8 cellular contexts compared by ENCODE assay signal in genomic region chr18:59357928-59358327, GRCh38. TPM values are rescaled to one million over a fixed set of nuclear protein-coding genes. Genes with fewer than 3 reads are reported as not detected.
DNase-seq lines count a peak whose midpoint lies in the region; ATAC-seq, FAIRE-seq and TF ChIP-seq lines count a peak whose summit lies in the region.

No MANE protein-coding gene starts in this region.

- peak overlapping the region; percentile 98 for H3K27ac Mint-ChIP-seq in astrocyte (ENCODE audit: unreplicated experiment)

- peak overlapping the region; percentile 91 for H3K4me2 ChIP-seq in astrocyte (ENCODE audit: low read length)

- no peaks in the 10 kb centered on the region for H3K27me3 ChIP-seq in astrocyte (ENCODE audit: insufficient read depth, low read length)

- H3K36me3 ChIP-seq in astrocyte (ENCODE audit: insufficient read depth, low read length) (peaks cover 26% of the 10 kb centered on the region), kidney (ENCODE audit: control insufficient read depth in 1 of 2, insufficient read depth in 2 of 2, low read length in 2 of 2) (peaks cover under 1 to 10% of the 10 kb centered on the region in 2 donors)

- H2AFZ ChIP-seq in astrocyte (ENCODE audit: low read depth, low read length): no peak overlapping the region

- H3K36me3 Mint-ChIP-seq in astrocyte (ENCODE audit: low read depth, unreplicated experiment): peaks cover 8% of the 10 kb centered on the region

- peaks cover 45% of the 10 kb centered on the region for H4K20me1 ChIP-seq in astrocyte (ENCODE audit: insufficient read depth, low read length)

- peak overlapping the region; percentile 98 for H3K4me3 Mint-ChIP-seq in astrocyte (ENCODE audit: unreplicated experiment)

- ATAC-seq in HG02840 (IDR thresholded peaks at IDR 0.05; ENCODE audit: low FRiP score, unreplicated experiment) (no peak), HG02763 (IDR thresholded peaks at IDR 0.05; ENCODE audit: unreplicated experiment) (no peak)

- H3K27me3 Mint-ChIP-seq in astrocyte (ENCODE audit: low read depth, unreplicated experiment): no peaks in the 10 kb centered on the region

- peaks cover 59% of the 10 kb centered on the region for H3K79me2 ChIP-seq in astrocyte (ENCODE audit: insufficient read depth, low read length)

- H3K4me1 Mint-ChIP-seq in astrocyte (ENCODE audit: low read depth, unreplicated experiment): peaks cover 19% of the 10 kb centered on the region

- no peak for TF ChIP-seq CTCF in astrocyte (IDR thresholded peaks at IDR 0.05; ENCODE audit: insufficient read depth, low read depth, low read length)
- no peak for TF ChIP-seq CTCF in kidney (IDR thresholded peaks at IDR 0.05; ENCODE audit: borderline replicate concordance, extremely low read depth, insufficient read depth)

- intact Hi-C loops in kidney (cut with DNase I): no loop called here

- H3K9ac ChIP-seq in astrocyte (ENCODE audit: low read length) (peak overlapping the region; percentile 100), kidney (ENCODE audit: low read length in 2 of 2) (peak overlapping the region in 1 of 2 donors; percentile 79)

- no peak for FAIRE-seq in astrocyte (lab: Jason Lieb, UNC)
- no peak for FAIRE-seq in kidney (lab: Jason Lieb, UNC)

- H3K27ac ChIP-seq in astrocyte (ENCODE audit: low read depth, low read length) (peak overlapping the region; percentile 98), kidney (ENCODE audit: low read depth in 2 of 2, low read length in 2 of 2) (peak overlapping the region in 1 of 2 donors; percentile 89)

- no peaks in the 10 kb centered on the region for H3K9me3 ChIP-seq in astrocyte (ENCODE audit: insufficient read depth, low read depth, low read length)
- H3K9me3 ChIP-seq in kidney (ENCODE audit: control insufficient read depth in 1 of 2, low read length in 2 of 2): no peaks in the 10 kb centered on the region

- no peaks in the 10 kb centered on the region for H3K9me3 Mint-ChIP-seq in astrocyte (ENCODE audit: unreplicated experiment)

- H3K4me1 ChIP-seq in astrocyte (ENCODE audit: insufficient read depth, low read length) (peaks cover 12% of the 10 kb centered on the region), kidney (ENCODE audit: control insufficient read depth in 1 of 2, insufficient read depth in 1 of 2, low read depth in 1 of 2, low read length in 2 of 2) (no peaks in the 10 kb centered on the region)

- H3K4me3 ChIP-seq in astrocyte (ENCODE audit: insufficient read depth, low read depth, low read length) (peak overlapping the region; percentile 96), kidney (ENCODE audit: low read length in 2 of 2) (peak overlapping the region; percentile 73 to 89)

- DNase-seq in EL (peak; percentile 82), LHCN-M2 (ENCODE audit: low read depth) (peak; percentile 74), astrocyte (ENCODE audit: low read depth) (peak; percentile 89), kidney (no peak), superior temporal gyrus (ENCODE audit: extremely low spot score) (peak; percentile 43), NCI-H146 (lab: John Stamatoyannopoulos, UW) (no peak)

RNA-seq across cellular contexts. Expression of gene LMAN1, which starts 1.1 kb away (rescaled TPM):
- total RNA-seq in LHCN-M2 (2014; rRNA removed) (133 and 138 TPM in 2 replicates), astrocyte (123 and 141 TPM in 2 replicates), kidney (78.8 TPM)
- polyA plus RNA-seq in LHCN-M2 (2012): 25.8 TPM
- 31.6 TPM for polyA plus RNA-seq in kidney (ENCODE audit: insufficient read depth, low read depth, low replicate concordance)

RNA-seq across cellular contexts. Expression of gene CPLX4, which starts 39.5 kb away (rescaled TPM):
- total RNA-seq in LHCN-M2 (2014; rRNA removed): not detected in 2 replicates
- 0.04 TPM for polyA plus RNA-seq in LHCN-M2 (2012)
- not detected in 2 replicates for total RNA-seq in astrocyte
- total RNA-seq in kidney: not detected
- polyA plus RNA-seq in kidney (ENCODE audit: insufficient read depth, low read depth, low replicate concordance): not detected

Comparison
In these comparisons a context has a peak if more than half of its experiments do, and no peak if none do; other contexts are left out.
1. DNase-seq: peak in EL (single experiment), LHCN-M2 (single experiment), astrocyte (single experiment) and superior temporal gyrus (single experiment); none in kidney (single experiment) and NCI-H146 (single experiment).